9 cellular contexts compared by ENCODE assay signal in the genomic region with DNA sequence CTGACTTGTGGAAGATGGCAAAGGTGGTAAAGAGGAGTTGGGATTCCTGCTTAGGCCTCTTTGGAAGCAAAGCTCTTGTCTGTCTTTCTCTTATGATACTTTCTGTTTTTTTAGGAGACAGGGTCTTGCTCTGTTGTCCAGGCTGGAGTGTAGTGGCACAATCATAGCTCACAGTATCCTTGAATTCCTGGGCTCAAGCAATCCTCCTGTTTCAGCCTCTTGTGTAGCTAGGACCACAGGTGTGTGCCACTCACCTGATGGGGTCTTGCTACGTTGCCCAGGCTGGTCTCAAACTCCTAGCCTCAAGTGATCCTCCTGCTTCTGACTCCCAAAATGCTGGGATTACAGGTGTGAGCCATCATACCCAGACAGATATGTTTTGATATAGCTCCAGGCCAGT.
"Had no signal": no experiment of that assay in that cellular context is flagged by ENCODE, and none has a peak within 500 bp of the region (broad histone marks: within the 10 kb centered on the region; RNA-seq: fewer than 3 reads in every experiment).

No MANE protein-coding gene starts in this region.

- H3K4me2 ChIP-seq: GM23338 had no signal

- H3K4me3 Mint-ChIP-seq: GM23338, H9, HFFc6 had no signal

- H3K27ac Mint-ChIP-seq: GM23338, H9, HFFc6 had no signal

- ATAC-seq: GM23338, HCT116 had no signal

- H3K36me3 ChIP-seq: HAP-1 had no signal

- DNase-seq: GM23248, GOT3, H7, H9, HCEC 1CT, HFFc6 had no signal

- H2AFZ ChIP-seq: GM23248, GM23338 had no signal

- H3K4me1 ChIP-seq: HAP-1 had no signal

- H3K27ac ChIP-seq: GM23248 had no signal

- H3K9ac ChIP-seq: GM23248 had no signal

- H3K4me3 ChIP-seq: GM23248, GM23338, HAP-1 had no signal
